8 cellular contexts compared by ENCODE assay signal in the genomic region with DNA sequence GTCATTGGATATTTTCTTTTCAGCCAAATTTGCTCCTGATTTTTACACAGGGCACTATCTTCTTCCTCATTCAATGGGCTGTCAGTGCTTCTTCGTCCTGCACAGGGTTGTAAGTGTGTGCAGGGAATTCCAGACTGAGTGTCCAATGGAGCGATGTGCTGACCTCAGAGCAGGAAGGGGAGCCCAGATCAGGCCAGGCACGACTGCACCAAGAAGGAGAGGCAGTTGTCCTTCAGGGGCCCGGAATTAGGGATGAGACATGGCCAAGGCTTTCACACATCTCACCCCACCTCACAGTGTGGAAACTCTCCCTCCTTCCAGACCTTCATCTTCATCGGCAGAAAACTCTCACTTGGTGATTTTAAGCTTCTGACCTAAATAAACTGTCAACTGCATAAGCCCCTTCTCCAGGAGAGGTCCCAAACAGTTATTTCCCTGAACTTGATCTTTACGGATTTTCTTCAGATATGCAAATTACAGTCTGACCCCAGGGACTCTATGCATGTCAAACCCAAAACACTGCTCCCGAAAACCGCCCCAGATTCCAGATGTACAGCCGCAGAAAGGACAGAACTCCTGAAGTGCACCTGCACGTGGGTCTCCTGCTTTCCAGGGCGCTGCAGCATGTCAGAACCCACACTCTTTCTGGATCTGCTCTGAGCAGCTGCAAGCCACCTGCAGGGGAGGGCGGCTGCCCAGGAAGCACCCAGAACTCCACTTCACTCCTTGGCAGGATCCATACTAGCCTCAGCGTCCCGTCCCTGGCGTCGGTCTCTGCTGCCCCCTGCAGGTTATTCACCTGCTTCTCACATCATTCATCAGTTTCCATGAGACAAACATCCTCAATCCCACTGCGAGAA. TPM values are rescaled to one million over a fixed set of nuclear protein-coding genes. Genes with fewer than 3 reads are reported as not detected.
DNase-seq lines count a peak whose midpoint lies in the region; ATAC-seq, FAIRE-seq and TF ChIP-seq lines count a peak whose summit lies in the region.

No MANE protein-coding gene starts in this region.

- CTCF ChIA-PET in A549 (lab: Yijun Ruan, JAX) = no interaction called here

- TF ChIP-seq CTCF in A549 (IDR thresholded peaks at IDR 0.05) (no peak), endodermal cell (conservative IDR thresholded peaks at IDR 0.05) (peak; percentile 93)

- H3K27ac ChIP-seq in A549 (no peak overlapping the region), endodermal cell (ENCODE audit: low read depth, low read length) (no peak overlapping the region)

- no peak for FAIRE-seq in A549 (lab: Jason Lieb, UNC)

- H3K4me2 ChIP-seq in A549 = peak overlapping the region; percentile 34; the same call in 2 of the 3 replicates

- TF ChIP-seq POLR2A in A549 (IDR thresholded peaks at IDR 0.05; ENCODE audit: low read length) = no peak

- 8% methylated on average over 15 of the region's 17 CpGs for WGBS in A549 (ENCODE audit: missing lambda C conversion rate)
- WGBS in endodermal cell (ENCODE audit: insufficient coverage in 1 of 2, insufficient read length in 1 of 2), 2 experiments = 43 to 57% methylated on average over 5 to 17 of the region's 17 CpGs

- ATAC-seq in A549 (peak; percentile 34 to 72; a peak in 4 of 6 replicates), GM18519 (IDR thresholded peaks at IDR 0.05; ENCODE audit: low FRiP score, unreplicated experiment) (peak; percentile 39)

- peak overlapping the region; percentile 97 for H3K9ac ChIP-seq in endodermal cell (ENCODE audit: extremely low read depth, low read length, poor library complexity, severe bottlenecking)

- H3K9me3 Mint-ChIP-seq in endodermal cell = peaks cover 72% of the 10 kb centered on the region

- H3K9me3 ChIP-seq in A549 (peaks cover 15% of the 10 kb centered on the region; the same call in 1 of the 3 replicates), endodermal cell (ENCODE audit: control insufficient read depth, low read length) (peaks cover 50% of the 10 kb centered on the region)

- no peak for TF ChIP-seq EP300 in A549 (IDR thresholded peaks at IDR 0.05)

- peak in 1 of 2 experiments; percentile 34 for DNase-seq in A549 (ENCODE audit: low read depth in 1 of 2, low spot score in 1 of 2)
- peak; percentile 40 for DNase-seq in HT1080 (ENCODE audit: low read depth)
- DNase-seq in NOMO-1 treated with DMSO at 0.1 percent for 48 hours (lab: John Stamatoyannopoulos, UW; ENCODE audit: unreplicated experiment) = peak; percentile 85
- peak; percentile 43 for DNase-seq in activated CD8-positive, alpha-beta memory T cell treated with anti-CD3 and anti-CD28 coated beads, Interleukin-2, amount 50 U/mL, for 1 hour (ENCODE audit: extremely low read depth)
- peak; percentile 96 for DNase-seq in endodermal cell
- peak; percentile 90 for DNase-seq in midbrain (lab: John Stamatoyannopoulos, UW)
- peak; percentile 75 for DNase-seq in stimulated activated CD8-positive, alpha-beta memory T cell treated with anti-CD3 and anti-CD28 coated beads, Interleukin-15, amount 100 ng/mL, for 1 hour (ENCODE audit: low read depth)

- TF ChIP-seq RAD21 in A549 (conservative IDR thresholded peaks at IDR 0.05 in 1 of 2, IDR thresholded peaks at IDR 0.05 in 1 of 2) = peak in 1 of 2 experiments; percentile 56; a peak in 2 of 5 replicates

- H3K4me3 ChIP-seq in A549 (no peak overlapping the region), endodermal cell (ENCODE audit: low read length) (peak overlapping the region; percentile 87)

- H3K27ac Mint-ChIP-seq in endodermal cell = peak overlapping the region; percentile 76

- no peaks in the 10 kb centered on the region for H3K27me3 ChIP-seq in endodermal cell (ENCODE audit: control insufficient read depth, insufficient read depth, low read length, poor library complexity, severe bottlenecking)

- H3K36me3 Mint-ChIP-seq in endodermal cell (ENCODE audit: low read depth) = peaks cover 65% of the 10 kb centered on the region

- H3K36me3 ChIP-seq in endodermal cell (ENCODE audit: control insufficient read depth, insufficient read depth, low read length) = peaks cover 65% of the 10 kb centered on the region

- peak overlapping the region; percentile 90 for H3K4me3 Mint-ChIP-seq in endodermal cell

- H3K4me1 Mint-ChIP-seq in endodermal cell = peaks cover 8% of the 10 kb centered on the region

- no peaks in the 10 kb centered on the region for H3K4me1 ChIP-seq in A549
- H3K4me1 ChIP-seq in endodermal cell (ENCODE audit: control insufficient read depth, insufficient read depth, low read length) = peaks cover 5% of the 10 kb centered on the region

- H3K27me3 Mint-ChIP-seq in endodermal cell (ENCODE audit: insufficient read depth) = no peaks in the 10 kb centered on the region

- POLR2A ChIA-PET in A549 (lab: Yijun Ruan, JAX) = no interaction called here

TF ChIP-seq in A549, 52 proteins besides CTCF, POLR2A, EP300 and RAD21 (continues in another document):
- TF ChIP-seq HOXB5 (CRISPR knock-in tag; IDR thresholded peaks at IDR 0.05) (no peak), RFX5 (IDR thresholded peaks at IDR 0.05) (no peak), MAZ (IDR thresholded peaks at IDR 0.05; ENCODE audit: borderline replicate concordance, low read depth, low read length) (no peak), NPAS2 (CRISPR knock-in tag; IDR thresholded peaks at IDR 0.05; ENCODE audit: borderline replicate concordance) (no peak), JUNB (IDR thresholded peaks at IDR 0.05) (no peak), HDAC2 (IDR thresholded peaks at IDR 0.05) (no peak), ESRRA (IDR thresholded peaks at IDR 0.05; ENCODE audit: borderline replicate concordance, low read length) (no peak), TP53 (CRISPR knock-in tag; IDR thresholded peaks at IDR 0.05) (no peak)
- TF ChIP-seq, protein P1, sequence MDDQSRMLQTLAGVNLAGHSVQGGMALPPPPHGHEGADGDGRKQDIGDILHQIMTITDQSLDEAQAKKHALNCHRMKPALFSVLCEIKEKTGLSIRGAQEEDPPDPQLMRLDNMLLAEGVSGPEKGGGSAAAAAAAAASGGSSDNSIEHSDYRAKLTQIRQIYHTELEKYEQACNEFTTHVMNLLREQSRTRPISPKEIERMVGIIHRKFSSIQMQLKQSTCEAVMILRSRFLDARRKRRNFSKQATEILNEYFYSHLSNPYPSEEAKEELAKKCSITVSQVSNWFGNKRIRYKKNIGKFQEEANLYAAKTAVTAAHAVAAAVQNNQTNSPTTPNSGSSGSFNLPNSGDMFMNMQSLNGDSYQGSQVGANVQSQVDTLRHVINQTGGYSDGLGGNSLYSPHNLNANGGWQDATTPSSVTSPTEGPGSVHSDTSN (IDR thresholded peaks at IDR 0.05) = no peak
- TF ChIP-seq, protein P2, sequence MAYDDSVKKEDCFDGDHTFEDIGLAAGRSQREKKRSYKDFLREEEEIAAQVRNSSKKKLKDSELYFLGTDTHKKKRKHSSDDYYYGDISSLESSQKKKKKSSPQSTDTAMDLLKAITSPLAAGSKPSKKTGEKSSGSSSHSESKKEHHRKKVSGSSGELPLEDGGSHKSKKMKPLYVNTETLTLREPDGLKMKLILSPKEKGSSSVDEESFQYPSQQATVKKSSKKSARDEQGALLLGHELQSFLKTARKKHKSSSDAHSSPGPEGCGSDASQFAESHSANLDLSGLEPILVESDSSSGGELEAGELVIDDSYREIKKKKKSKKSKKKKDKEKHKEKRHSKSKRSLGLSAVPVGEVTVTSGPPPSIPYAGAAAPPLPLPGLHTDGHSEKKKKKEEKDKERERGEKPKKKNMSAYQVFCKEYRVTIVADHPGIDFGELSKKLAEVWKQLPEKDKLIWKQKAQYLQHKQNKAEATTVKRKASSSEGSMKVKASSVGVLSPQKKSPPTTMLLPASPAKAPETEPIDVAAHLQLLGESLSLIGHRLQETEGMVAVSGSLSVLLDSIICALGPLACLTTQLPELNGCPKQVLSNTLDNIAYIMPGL (CRISPR knock-in tag; IDR thresholded peaks at IDR 0.05; ENCODE audit: borderline replicate concordance) = no peak

RNA-seq across cellular contexts. Expression of gene ZNF20, which starts 0.6 kb away (rescaled TPM):
- 0.34 and 0.46 TPM in 2 replicates for polyA plus RNA-seq in A549 (2011; rRNA removed)
- 0.03 and 0.04 TPM in 2 replicates for polyA plus RNA-seq in A549 (2012; cell fraction: cytosol; rRNA removed)
- polyA plus RNA-seq in A549 (2012; cell fraction: nucleus; rRNA removed) = 0.13 TPM in 1 of 2 replicates, not detected in the other
- polyA plus RNA-seq in A549 (2017; fragmentation: RNase III; extraction: RNeasy Plus Mini Kit Qiagen cat#74134 plus additional on column Dnase treatment) = 0.20 to 0.41 TPM (median 0.37 TPM) in 3 replicates
- 0.34 and 0.62 TPM in 2 replicates for polyA minus RNA-seq in A549 (2011; rRNA and poly(A)+ RNA removed)
- total RNA-seq in HT1080 (2014; rRNA removed; shearing (Covaris generic)) = 3.0 and 3.5 TPM in 2 replicates
- 1.2 and 1.6 TPM in 2 replicates for polyA plus RNA-seq in HT1080 (2015; cell fraction: cytosol; rRNA removed)
- polyA plus RNA-seq in HT1080 (2015; cell fraction: nucleus; rRNA removed) = 1.2 and 2.8 TPM in 2 replicates
- total RNA-seq in endodermal cell = 10 to 100 TPM; 10.2 to 10.6 TPM
- polyA plus RNA-seq in endodermal cell (2013, experiment 1 of 2) = 8.0 TPM
- 6.6 TPM for polyA plus RNA-seq in endodermal cell (2013, experiment 2 of 2)

RNA-seq across cellular contexts. Expression of gene ZNF625, which starts 15.8 kb away (rescaled TPM):
- polyA plus RNA-seq in A549 (2011; rRNA removed) (not detected in 2 replicates), A549 (2017; fragmentation: RNase III; extraction: RNeasy Plus Mini Kit Qiagen cat#74134 plus additional on column Dnase treatment) (not detected in 3 replicates)
- not detected in 2 replicates for polyA plus RNA-seq in A549 (2012; cell fraction: cytosol; rRNA removed)
- polyA plus RNA-seq in A549 (2012; cell fraction: nucleus; rRNA removed) = not detected in 2 replicates
- not detected in 2 replicates for polyA minus RNA-seq in A549 (2011; rRNA and poly(A)+ RNA removed)
- 5.9 and 6.9 TPM in 2 replicates for total RNA-seq in HT1080 (2014; rRNA removed; shearing (Covaris generic))
- polyA plus RNA-seq in HT1080 (2015; cell fraction: cytosol; rRNA removed) = 0.81 and 1.4 TPM in 2 replicates
- polyA plus RNA-seq in HT1080 (2015; cell fraction: nucleus; rRNA removed) = 1.4 and 1.8 TPM in 2 replicates
- total RNA-seq in endodermal cell = 10 to 100 TPM; 30.2 to 40.0 TPM
- 8.7 TPM for polyA plus RNA-seq in endodermal cell (2013, experiment 1 of 2)
- polyA plus RNA-seq in endodermal cell (2013, experiment 2 of 2) = 10.4 TPM

RNA-seq across cellular contexts. Expression of gene ZNF136, which starts 22.1 kb away (rescaled TPM):
- polyA plus RNA-seq in A549 (2011; rRNA removed) (2.2 and 2.3 TPM in 2 replicates), A549 (2017; fragmentation: RNase III; extraction: RNeasy Plus Mini Kit Qiagen cat#74134 plus additional on column Dnase treatment) (1.4 to 1.6 TPM (median 1.5 TPM) in 3 replicates)
- 0.36 and 0.45 TPM in 2 replicates for polyA plus RNA-seq in A549 (2012; cell fraction: cytosol; rRNA removed)
- polyA plus RNA-seq in A549 (2012; cell fraction: nucleus; rRNA removed) = 0.22 and 0.84 TPM in 2 replicates
- 1.2 and 1.4 TPM in 2 replicates for polyA minus RNA-seq in A549 (2011; rRNA and poly(A)+ RNA removed)
- 2.6 and 3.7 TPM in 2 replicates for total RNA-seq in HT1080 (2014; rRNA removed; shearing (Covaris generic))
- polyA plus RNA-seq in HT1080 (2015; cell fraction: cytosol; rRNA removed) = 1.6 and 1.7 TPM in 2 replicates
- 2.3 and 4.1 TPM in 2 replicates for polyA plus RNA-seq in HT1080 (2015; cell fraction: nucleus; rRNA removed)
- 10 to 100 TPM in 1 of 2 donors, 1 to 10 TPM in 1; 9.2 to 16.2 TPM for total RNA-seq in endodermal cell
- polyA plus RNA-seq in endodermal cell (2013, experiment 1 of 2) = 7.4 TPM
- polyA plus RNA-seq in endodermal cell (2013, experiment 2 of 2) = 8.5 TPM
